Comparison of ENCODE assay signal across 1 cellular context in genomic region chr16:2911580-2912329, GRCh38.
TF ChIP-seq lines count a peak whose summit lies in the region.

Gene FLYWCH1 (plus strand): TSS chr16:2911931. CDS start chr16:2929686, 17,755 bp downstream.

TF ChIP-seq in HepG2, 621 proteins besides CTCF, POLR2A, EP300 and RAD21 (continued from another document and continues in another):
- TF ChIP-seq HMGXB3 (CRISPR knock-in tag; IDR thresholded peaks at IDR 0.05; ENCODE audit: borderline replicate concordance) (no peak), KAT7 (CRISPR knock-in tag; IDR thresholded peaks at IDR 0.05; ENCODE audit: borderline replicate concordance) (no peak; the same call in 1 of the 2 replicates), CAMTA2 (CRISPR knock-in tag; IDR thresholded peaks at IDR 0.05; ENCODE audit: borderline replicate concordance) (no peak), KLF15 (CRISPR knock-in tag; IDR thresholded peaks at IDR 0.05; ENCODE audit: borderline replicate concordance) (0 out of 2 replicates have a peak, but pooled peaks have one; percentile 47), ZNF609 (CRISPR knock-in tag; IDR thresholded peaks at IDR 0.05; ENCODE audit: borderline replicate concordance) (no peak; the same call in 1 of the 2 replicates), SMYD3 (CRISPR knock-in tag; IDR thresholded peaks at IDR 0.05) (no peak), MAZ (IDR thresholded peaks at IDR 0.05; ENCODE audit: borderline replicate concordance, low read depth, low read length) (peak; percentile 79; the same call in 1 of the 2 replicates), MAZ (CRISPR knock-in tag; IDR thresholded peaks at IDR 0.05; ENCODE audit: low read depth) (peak; percentile 63; the same call in 1 of the 2 replicates), ZNF329 (CRISPR knock-in tag; IDR thresholded peaks at IDR 0.05; ENCODE audit: low read depth) (no peak), ZNF792 (CRISPR knock-in tag; IDR thresholded peaks at IDR 0.05) (no peak), ZBTB44 (CRISPR knock-in tag; IDR thresholded peaks at IDR 0.05) (no peak), ZNF614 (CRISPR knock-in tag; IDR thresholded peaks at IDR 0.05; ENCODE audit: borderline replicate concordance) (peak; percentile 72; the same call in 1 of the 2 replicates), ZSCAN21 (CRISPR knock-in tag; IDR thresholded peaks at IDR 0.05; ENCODE audit: borderline replicate concordance) (no peak), ELF3 (CRISPR knock-in tag; IDR thresholded peaks at IDR 0.05) (peak; percentile 64; the same call in 1 of the 2 replicates), ZKSCAN8 (CRISPR knock-in tag; IDR thresholded peaks at IDR 0.05; ENCODE audit: borderline replicate concordance) (no peak), SNAPC5 (CRISPR knock-in tag; IDR thresholded peaks at IDR 0.05; ENCODE audit: borderline replicate concordance) (no peak), BRD4 (CRISPR knock-in tag; IDR thresholded peaks at IDR 0.05) (no peak; the same call in 1 of the 2 replicates), GLI4 (CRISPR knock-in tag; IDR thresholded peaks at IDR 0.05; ENCODE audit: borderline replicate concordance) (no peak), SMAD3 (CRISPR knock-in tag; IDR thresholded peaks at IDR 0.05) (no peak; the same call in 1 of the 2 replicates), RFXAP (CRISPR knock-in tag; IDR thresholded peaks at IDR 0.05; ENCODE audit: borderline replicate concordance) (peak; percentile 70; the same call in 1 of the 2 replicates), PPARG (CRISPR knock-in tag; conservative IDR thresholded peaks at IDR 0.05) (0 out of 2 replicates have a peak, but pooled peaks have one; percentile 26), HOXA3 (CRISPR knock-in tag; IDR thresholded peaks at IDR 0.05) (peak; percentile 84), ZNF484 (CRISPR knock-in tag; IDR thresholded peaks at IDR 0.05; ENCODE audit: borderline replicate concordance, low read depth) (no peak), ZNF263 (CRISPR knock-in tag; IDR thresholded peaks at IDR 0.05) (0 out of 2 replicates have a peak, but pooled peaks have one; percentile 11), FOXO1 (CRISPR knock-in tag; IDR thresholded peaks at IDR 0.05) (peak; percentile 50; the same call in 1 of the 2 replicates), ZNF20 (CRISPR knock-in tag; IDR thresholded peaks at IDR 0.05) (no peak), TEF (CRISPR knock-in tag; IDR thresholded peaks at IDR 0.05) (no peak), ZBTB43 (CRISPR knock-in tag; conservative IDR thresholded peaks at IDR 0.05) (0 out of 2 replicates have a peak, but pooled peaks have one; percentile 49), CC2D1A (CRISPR knock-in tag; IDR thresholded peaks at IDR 0.05) (no peak), ZBTB10 (CRISPR knock-in tag; IDR thresholded peaks at IDR 0.05; ENCODE audit: borderline replicate concordance) (0 out of 2 replicates have a peak, but pooled peaks have one; percentile 24), DR1 (CRISPR knock-in tag; IDR thresholded peaks at IDR 0.05) (peak; percentile 45)
- TF ChIP-seq, protein P1, sequence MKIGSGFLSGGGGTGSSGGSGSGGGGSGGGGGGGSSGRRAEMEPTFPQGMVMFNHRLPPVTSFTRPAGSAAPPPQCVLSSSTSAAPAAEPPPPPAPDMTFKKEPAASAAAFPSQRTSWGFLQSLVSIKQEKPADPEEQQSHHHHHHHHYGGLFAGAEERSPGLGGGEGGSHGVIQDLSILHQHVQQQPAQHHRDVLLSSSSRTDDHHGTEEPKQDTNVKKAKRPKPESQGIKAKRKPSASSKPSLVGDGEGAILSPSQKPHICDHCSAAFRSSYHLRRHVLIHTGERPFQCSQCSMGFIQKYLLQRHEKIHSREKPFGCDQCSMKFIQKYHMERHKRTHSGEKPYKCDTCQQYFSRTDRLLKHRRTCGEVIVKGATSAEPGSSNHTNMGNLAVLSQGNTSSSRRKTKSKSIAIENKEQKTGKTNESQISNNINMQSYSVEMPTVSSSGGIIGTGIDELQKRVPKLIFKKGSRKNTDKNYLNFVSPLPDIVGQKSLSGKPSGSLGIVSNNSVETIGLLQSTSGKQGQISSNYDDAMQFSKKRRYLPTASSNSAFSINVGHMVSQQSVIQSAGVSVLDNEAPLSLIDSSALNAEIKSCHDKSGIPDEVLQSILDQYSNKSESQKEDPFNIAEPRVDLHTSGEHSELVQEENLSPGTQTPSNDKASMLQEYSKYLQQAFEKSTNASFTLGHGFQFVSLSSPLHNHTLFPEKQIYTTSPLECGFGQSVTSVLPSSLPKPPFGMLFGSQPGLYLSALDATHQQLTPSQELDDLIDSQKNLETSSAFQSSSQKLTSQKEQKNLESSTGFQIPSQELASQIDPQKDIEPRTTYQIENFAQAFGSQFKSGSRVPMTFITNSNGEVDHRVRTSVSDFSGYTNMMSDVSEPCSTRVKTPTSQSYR (CRISPR knock-in tag; IDR thresholded peaks at IDR 0.05; ENCODE audit: borderline replicate concordance) = no peak
- TF ChIP-seq, protein P2, sequence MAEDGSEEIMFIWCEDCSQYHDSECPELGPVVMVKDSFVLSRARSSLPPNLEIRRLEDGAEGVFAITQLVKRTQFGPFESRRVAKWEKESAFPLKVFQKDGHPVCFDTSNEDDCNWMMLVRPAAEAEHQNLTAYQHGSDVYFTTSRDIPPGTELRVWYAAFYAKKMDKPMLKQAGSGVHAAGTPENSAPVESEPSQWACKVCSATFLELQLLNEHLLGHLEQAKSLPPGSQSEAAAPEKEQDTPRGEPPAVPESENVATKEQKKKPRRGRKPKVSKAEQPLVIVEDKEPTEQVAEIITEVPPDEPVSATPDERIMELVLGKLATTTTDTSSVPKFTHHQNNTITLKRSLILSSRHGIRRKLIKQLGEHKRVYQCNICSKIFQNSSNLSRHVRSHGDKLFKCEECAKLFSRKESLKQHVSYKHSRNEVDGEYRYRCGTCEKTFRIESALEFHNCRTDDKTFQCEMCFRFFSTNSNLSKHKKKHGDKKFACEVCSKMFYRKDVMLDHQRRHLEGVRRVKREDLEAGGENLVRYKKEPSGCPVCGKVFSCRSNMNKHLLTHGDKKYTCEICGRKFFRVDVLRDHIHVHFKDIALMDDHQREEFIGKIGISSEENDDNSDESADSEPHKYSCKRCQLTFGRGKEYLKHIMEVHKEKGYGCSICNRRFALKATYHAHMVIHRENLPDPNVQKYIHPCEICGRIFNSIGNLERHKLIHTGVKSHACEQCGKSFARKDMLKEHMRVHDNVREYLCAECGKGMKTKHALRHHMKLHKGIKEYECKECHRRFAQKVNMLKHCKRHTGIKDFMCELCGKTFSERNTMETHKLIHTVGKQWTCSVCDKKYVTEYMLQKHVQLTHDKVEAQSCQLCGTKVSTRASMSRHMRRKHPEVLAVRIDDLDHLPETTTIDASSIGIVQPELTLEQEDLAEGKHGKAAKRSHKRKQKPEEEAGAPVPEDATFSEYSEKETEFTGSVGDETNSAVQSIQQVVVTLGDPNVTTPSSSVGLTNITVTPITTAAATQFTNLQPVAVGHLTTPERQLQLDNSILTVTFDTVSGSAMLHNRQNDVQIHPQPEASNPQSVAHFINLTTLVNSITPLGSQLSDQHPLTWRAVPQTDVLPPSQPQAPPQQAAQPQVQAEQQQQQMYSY (CRISPR knock-in tag; IDR thresholded peaks at IDR 0.05) = peak; percentile 99
